Comparison of ENCODE assay signal across 20 cellular contexts in genomic region chr4:121693450-121693849, GRCh38. TPM values are rescaled to one million over a fixed set of nuclear protein-coding genes. Genes with fewer than 3 reads are reported as not detected.
DNase-seq lines count a peak whose midpoint lies in the region; ATAC-seq and TF ChIP-seq lines count a peak whose summit lies in the region.
"Had no signal": no experiment of that assay in that cellular context is flagged by ENCODE, and none has a peak within 500 bp of the region (broad histone marks: within the 10 kb centered on the region; RNA-seq: fewer than 3 reads in every experiment).

No MANE protein-coding gene starts in this region.

- DNase-seq in AG04449 (ENCODE audit: low read depth, low spot score): no peak
- DNase-seq in Panc1 (ENCODE audit: low read depth, low spot score): no peak
- DNase-seq in epithelial cell of prostate (ENCODE audit: low read depth, low spot score): no peak
- DNase-seq in osteoblast (ENCODE audit: insufficient read length, low spot score, missing footprints): no peak
- no peak for DNase-seq in NCI-H2227 (lab: John Stamatoyannopoulos, UW; ENCODE audit: unreplicated experiment)
- DNase-seq in activated naive CD4-positive, alpha-beta T cell treated with anti-CD3 and anti-CD28 coated beads, Interleukin-2, amount 10 ng/mL, durations not matched to agents 7 days and 5 days: no peak
- DNase-seq: activated CD8-positive, alpha-beta memory T cell treated with anti-CD3 and anti-CD28 coated beads for 24 hours; activated effector memory CD4-positive, alpha-beta T cell treated with Interleukin-2 at 50 U/mL for 16 hours; BE2C; DMS53; effector CD8-positive, alpha-beta T cell; kidney glomerular epithelial cell; NCI-H187 treated with DMSO at 0.1 percent for 48 hours; NCI-H510A treated with DMSO at 0.1 percent for 48 hours; OCI-M1; stimulated activated CD8-positive, alpha-beta memory T cell treated with anti-CD3 and anti-CD28 coated beads, Interleukin-4, amount 100 ng/mL, for 48 hours; transverse colon had no signal

- H3K4me1 ChIP-seq in Panc1 (ENCODE audit: control insufficient read depth, insufficient read depth, low read length) (peaks cover 40% of the 10 kb centered on the region), osteoblast (ENCODE audit: insufficient read depth, low read length) (peaks cover 65% of the 10 kb centered on the region)
- H3K4me1 ChIP-seq: BE2C had no signal

- CTCF ChIA-PET in AG04449 (lab: Yijun Ruan, JAX): interaction anchor here (1.4 kb wide), 2 partner anchors 34 to 43 kb away, joined by 3 read pairs; no protein-coding TSS in a partner anchor
- CTCF ChIA-PET in Panc1 (lab: Charles Lee): no interaction called here
- CTCF ChIA-PET in activated naive CD4-positive, alpha-beta T cell treated with anti-CD3 and anti-CD28 coated beads, Interleukin-2, amount 10 ng/mL, durations not matched to agents 7 days and 5 days (lab: Charles Lee): no interaction called here

- peaks cover 28% of the 10 kb centered on the region for H3K36me3 Mint-ChIP-seq in activated naive CD4-positive, alpha-beta T cell treated with anti-CD3 and anti-CD28 coated beads, Interleukin-2, amount 10 ng/mL, durations not matched to agents 7 days and 5 days

- no peak for TF ChIP-seq CTCF in AG04449 (IDR thresholded peaks at IDR 0.05; ENCODE audit: insufficient read depth, low read length, missing control alignments)
- no peak for TF ChIP-seq CTCF in Panc1 (IDR thresholded peaks at IDR 0.05)
- TF ChIP-seq CTCF in osteoblast (IDR thresholded peaks at IDR 0.05; ENCODE audit: extremely low read depth, low read depth, low read length): no peak

- peaks cover 49% of the 10 kb centered on the region for H3K4me1 Mint-ChIP-seq in activated naive CD4-positive, alpha-beta T cell treated with anti-CD3 and anti-CD28 coated beads, Interleukin-2, amount 10 ng/mL, durations not matched to agents 7 days and 5 days

- in situ Hi-C loops in Panc1 (cut with HindIII; ENCODE audit: low pct_unique_long_range_greater_than_20kb, low sequenced_read_pairs): no loop called here

- POLR2A ChIA-PET in AG04449 (lab: Yijun Ruan, JAX) (no interaction called here), Panc1 (lab: Charles Lee) (no interaction called here)

- no peak overlapping the region for H2AFZ ChIP-seq in osteoblast (ENCODE audit: low read length)

- H3K4me2 ChIP-seq in osteoblast (ENCODE audit: insufficient read depth, low read length): peak overlapping the region; percentile 71

- H4K20me1 ChIP-seq in osteoblast (ENCODE audit: insufficient read depth, low read length): peaks cover 47% of the 10 kb centered on the region

- H3K27ac ChIP-seq in Panc1 (ENCODE audit: low read length) (no peak overlapping the region), epithelial cell of prostate (peak overlapping the region; percentile 93), osteoblast (ENCODE audit: low read depth, low read length) (no peak overlapping the region)

- H3K27ac Mint-ChIP-seq in activated naive CD4-positive, alpha-beta T cell treated with anti-CD3 and anti-CD28 coated beads, Interleukin-2, amount 10 ng/mL, durations not matched to agents 7 days and 5 days: no peak overlapping the region

- no peaks in the 10 kb centered on the region for H3K9me3 Mint-ChIP-seq in activated naive CD4-positive, alpha-beta T cell treated with anti-CD3 and anti-CD28 coated beads, Interleukin-2, amount 10 ng/mL, durations not matched to agents 7 days and 5 days

- H3K27me3 ChIP-seq in Panc1 (ENCODE audit: control insufficient read depth, insufficient read depth, low read length) (no peaks in the 10 kb centered on the region), osteoblast (ENCODE audit: insufficient read depth, low read length) (no peaks in the 10 kb centered on the region)
- H3K27me3 ChIP-seq: ascending aorta, BE2C, transverse colon had no signal

- intact Hi-C loops in Panc1 (cut with micrococcal nuclease; ENCODE audit: unreplicated experiment): no loop called here

- H3K9me3 ChIP-seq in Panc1 (ENCODE audit: control insufficient read depth, insufficient read depth, low read depth, low read length): no peaks in the 10 kb centered on the region
- no peaks in the 10 kb centered on the region for H3K9me3 ChIP-seq in osteoblast (ENCODE audit: low read depth, low read length)
- H3K9me3 ChIP-seq: ascending aorta, BE2C, transverse colon had no signal

- peak overlapping the region; percentile 27 for H3K4me3 ChIP-seq in AG04449 (ENCODE audit: low read depth, low read length)
- peak overlapping the region in 1 of 2 experiments; percentile 18; a peak in 1 of 4 replicates for H3K4me3 ChIP-seq in Panc1 (ENCODE audit: low read depth in 2 of 2, low read length in 2 of 2)
- peak overlapping the region; percentile 49 for H3K4me3 ChIP-seq in osteoblast (ENCODE audit: insufficient read depth, low read length)
- H3K4me3 ChIP-seq: transverse colon had no signal

- ATAC-seq in Panc1 (no peak), esophagus mucosa (no peak), HG02870 (IDR thresholded peaks at IDR 0.05; ENCODE audit: unreplicated experiment) (no peak)

- peaks cover 76% of the 10 kb centered on the region for H3K79me2 ChIP-seq in osteoblast (ENCODE audit: insufficient read depth, low read length)

- BruUV-seq in Panc1 (replicated peaks; lab: Mats Ljungman, UMichigan): TSS peak; percentile 11

- no peak overlapping the region for H3K4me3 Mint-ChIP-seq in activated naive CD4-positive, alpha-beta T cell treated with anti-CD3 and anti-CD28 coated beads, Interleukin-2, amount 10 ng/mL, durations not matched to agents 7 days and 5 days

- peaks cover 14% of the 10 kb centered on the region for H3K27me3 Mint-ChIP-seq in activated naive CD4-positive, alpha-beta T cell treated with anti-CD3 and anti-CD28 coated beads, Interleukin-2, amount 10 ng/mL, durations not matched to agents 7 days and 5 days

- H3K36me3 ChIP-seq in Panc1 (ENCODE audit: control insufficient read depth, insufficient read depth, low read length) (peaks cover 3% of the 10 kb centered on the region), osteoblast (ENCODE audit: insufficient read depth, low read length) (peaks cover 28% of the 10 kb centered on the region)
- H3K36me3 ChIP-seq: ascending aorta, BE2C, transverse colon had no signal

RNA-seq across cellular contexts. Expression of gene ANXA5, which starts 3.3 kb away (rescaled TPM):
- total RNA-seq in Panc1 (2021; ENCODE audit: unreplicated experiment): 222 TPM
- 323 TPM for polyA plus RNA-seq in Panc1 (2012; ENCODE audit: insufficient read length)
- 1,038 and 1,166 TPM in 2 replicates for total RNA-seq in osteoblast
- total RNA-seq in esophagus mucosa: 96.4 TPM
